9 cellular contexts compared by ENCODE assay signal in the genomic region with DNA sequence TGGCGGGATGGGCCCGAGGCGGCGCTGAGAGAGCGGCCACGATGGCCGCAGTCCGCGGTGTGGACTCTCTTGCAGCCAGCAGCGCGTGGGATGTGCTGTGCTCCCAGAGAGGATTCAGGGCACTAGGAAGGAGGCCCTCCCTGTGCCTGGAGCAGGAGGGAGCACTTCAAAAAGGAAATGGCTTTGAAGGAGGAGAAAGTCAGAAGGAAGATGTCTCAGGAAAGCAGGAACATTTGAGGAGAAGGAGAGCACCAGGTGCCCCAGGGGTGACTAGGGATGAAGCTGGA. TPM values are rescaled to one million over a fixed set of nuclear protein-coding genes. Genes with fewer than 3 reads are reported as not detected.
DNase-seq lines count a peak whose midpoint lies in the region; ATAC-seq and TF ChIP-seq lines count a peak whose summit lies in the region.
"Had no signal": no experiment of that assay in that cellular context is flagged by ENCODE, and none has a peak within 500 bp of the region (broad histone marks: within the 10 kb centered on the region; RNA-seq: fewer than 3 reads in every experiment).

No MANE protein-coding gene starts in this region.

- H3K4me2 ChIP-seq in SK-N-SH, result peak overlapping the region; percentile 91

- H3K36me3 ChIP-seq in SK-N-SH (replicated peaks in 1 of 2; ENCODE audit: control insufficient read depth in 1 of 2, insufficient read depth in 2 of 2, low read length in 1 of 2) (peaks cover 4 to 15% of the 10 kb centered on the region in 2 experiments), iPS DF 6.9 (ENCODE audit: control insufficient read depth, insufficient read depth, low read length) (no peaks in the 10 kb centered on the region), uterus (no peaks in the 10 kb centered on the region), body of pancreas (replicated peaks in 1 of 2; ENCODE audit: insufficient read depth in 1 of 2, low read depth in 2 of 2) (no peaks in the 10 kb centered on the region)

- peaks cover 19% of the 10 kb centered on the region for H3K27me3 Mint-ChIP-seq in activated B cell treated with CpG ODN at 0.5 μM for 24 hours

- ATAC-seq in SK-N-SH treated with all-trans-retinoic acid at 6 μM for 48 hours (no peak), activated B cell treated with CpG ODN at 0.5 μM for 24 hours (ENCODE audit: low read depth) (no peak), body of pancreas (no peak)
- no peak for ATAC-seq in stimulated activated effector memory CD8-positive, alpha-beta T cell treated with anti-CD3 and anti-CD28 coated beads, Interleukin-12 subunit alpha, Interleukin-12 subunit beta, amount 100 ng/mL, for 72 hours

- no peak for TF ChIP-seq EP300 in SK-N-SH (IDR thresholded peaks at IDR 0.05; ENCODE audit: borderline replicate concordance in 1 of 2, low read depth in 1 of 2, low read length in 1 of 2)

- H3K4me3 Mint-ChIP-seq in activated B cell treated with CpG ODN at 0.5 μM for 24 hours, result peak overlapping the region; percentile 80
- peak overlapping the region; percentile 65 for H3K4me3 Mint-ChIP-seq in stimulated activated effector memory CD8-positive, alpha-beta T cell treated with anti-CD3 and anti-CD28 coated beads, Interleukin-12 subunit alpha, Interleukin-12 subunit beta, amount 100 ng/mL, for 72 hours

- CTCF ChIA-PET in SK-N-SH (lab: Yijun Ruan, JAX) (interaction anchor here (1.3 to 3.2 kb wide), 3 partner anchors 18 to 37 kb away, joined by 5 to 19 read pairs (median 5); no protein-coding TSS in a partner anchor), activated B cell treated with CpG ODN at 0.5 μM for 24 hours (lab: Charles Lee) (no interaction called here)

- H3K4me1 ChIP-seq in SK-N-SH (ENCODE audit: control insufficient read depth in 1 of 2, insufficient read depth in 2 of 2, low read depth in 1 of 2, low read length in 1 of 2) (peaks cover 9 to 37% of the 10 kb centered on the region in 2 experiments; a peak in 3 of 4 replicates), iPS DF 6.9 (ENCODE audit: control insufficient read depth, insufficient read depth, low read length) (peaks cover 1% of the 10 kb centered on the region; the same call in 1 of the 2 replicates), uterus (peaks cover 0 to 9% of the 10 kb centered on the region in 2 donors), body of pancreas (peaks cover 26% of the 10 kb centered on the region)

- H3K36me3 Mint-ChIP-seq in activated B cell treated with CpG ODN at 0.5 μM for 24 hours (ENCODE audit: low read depth), result peaks cover under 1% of the 10 kb centered on the region
- H3K36me3 Mint-ChIP-seq in stimulated activated effector memory CD8-positive, alpha-beta T cell treated with anti-CD3 and anti-CD28 coated beads, Interleukin-12 subunit alpha, Interleukin-12 subunit beta, amount 100 ng/mL, for 72 hours, result peaks cover 13% of the 10 kb centered on the region

- no peaks in the 10 kb centered on the region for H4K20me1 ChIP-seq in SK-N-SH (ENCODE audit: insufficient read depth)

- H3K27ac Mint-ChIP-seq in activated B cell treated with CpG ODN at 0.5 μM for 24 hours, result no peak overlapping the region
- no peak overlapping the region for H3K27ac Mint-ChIP-seq in stimulated activated effector memory CD8-positive, alpha-beta T cell treated with anti-CD3 and anti-CD28 coated beads, Interleukin-12 subunit alpha, Interleukin-12 subunit beta, amount 100 ng/mL, for 72 hours

- H3K4me1 Mint-ChIP-seq in activated B cell treated with CpG ODN at 0.5 μM for 24 hours, result peaks cover 27% of the 10 kb centered on the region
- peaks cover 29% of the 10 kb centered on the region for H3K4me1 Mint-ChIP-seq in stimulated activated effector memory CD8-positive, alpha-beta T cell treated with anti-CD3 and anti-CD28 coated beads, Interleukin-12 subunit alpha, Interleukin-12 subunit beta, amount 100 ng/mL, for 72 hours

- H3K9me3 ChIP-seq in SK-N-SH (no peaks in the 10 kb centered on the region), iPS DF 6.9 (ENCODE audit: control insufficient read depth, insufficient read depth, low read length) (no peaks in the 10 kb centered on the region), uterus (no peaks in the 10 kb centered on the region), body of pancreas (no peaks in the 10 kb centered on the region)

- POLR2A ChIA-PET in SK-N-SH (lab: Yijun Ruan, JAX) (interaction anchor here (1.0 kb wide), 1 partner anchor 30 kb away, joined by 3 read pairs; no protein-coding TSS in a partner anchor), activated B cell treated with CpG ODN at 0.5 μM for 24 hours (lab: Charles Lee) (interaction anchor here (0.6 to 1.4 kb wide), 3 partner anchors 17 to 84 kb away, joined by 3 to 5 read pairs (median 5); a partner anchor contains a TSS)

- no peak for TF ChIP-seq POLR2A in uterus (IDR thresholded peaks at IDR 0.05)
- TF ChIP-seq POLR2A in body of pancreas (IDR thresholded peaks at IDR 0.05), result no peak

- H3K79me2 ChIP-seq in SK-N-SH (ENCODE audit: insufficient read depth), result peaks cover 46% of the 10 kb centered on the region

- no peak for TF ChIP-seq RAD21 in SK-N-SH (IDR thresholded peaks at IDR 0.05; ENCODE audit: low read length)

- peaks cover 17% of the 10 kb centered on the region for H3F3A ChIP-seq in SK-N-SH (replicated peaks; ENCODE audit: insufficient read depth)

- H3K27ac ChIP-seq in SK-N-SH (ENCODE audit: low read depth in 2 of 2, low read length in 1 of 2) (no peak overlapping the region; a peak in 1 of 4 replicates), iPS DF 6.9 (ENCODE audit: low read length) (no peak overlapping the region), uterus (no peak overlapping the region), body of pancreas (no peak overlapping the region)

- no peak for TF ChIP-seq CTCF in SK-N-SH (IDR thresholded peaks at IDR 0.05)
- no peak for TF ChIP-seq CTCF in activated B cell treated with CpG ODN at 0.5 μM for 24 hours (IDR thresholded peaks at IDR 0.05)
- no peak for TF ChIP-seq CTCF in uterus (IDR thresholded peaks at IDR 0.05)
- TF ChIP-seq CTCF in body of pancreas (IDR thresholded peaks at IDR 0.05), result no peak

- no peak overlapping the region for H2AFZ ChIP-seq in SK-N-SH (ENCODE audit: low read depth)

- DNase-seq in SK-N-SH (peak; percentile 67), activated B cell treated with CpG ODN at 0.5 μM for 24 hours (no peak), iPS DF 6.9 (ENCODE audit: low read depth, low spot score) (no peak), uterus (no peak), DMS53 treated with DMSO at 0.1 percent for 48 hours (lab: John Stamatoyannopoulos, UW; ENCODE audit: unreplicated experiment) (no peak), body of pancreas (no peak)
- DNase-seq in stimulated activated effector memory CD8-positive, alpha-beta T cell treated with anti-CD3 and anti-CD28 coated beads, Interleukin-12 subunit alpha, Interleukin-12 subunit beta, amount 100 ng/mL, for 72 hours (ENCODE audit: low spot score in 2 of 2), result no peak
- DNase-seq: NCI-H2107 had no signal

- no peaks in the 10 kb centered on the region for H3K27me3 ChIP-seq in SK-N-SH (ENCODE audit: insufficient read depth)
- H3K27me3 ChIP-seq in iPS DF 6.9 (ENCODE audit: control insufficient read depth, insufficient read depth, low read length), result peaks cover 4% of the 10 kb centered on the region; the same call in 1 of the 2 replicates
- no peaks in the 10 kb centered on the region for H3K27me3 ChIP-seq in uterus
- no peaks in the 10 kb centered on the region for H3K27me3 ChIP-seq in body of pancreas

- H3K9me3 Mint-ChIP-seq in activated B cell treated with CpG ODN at 0.5 μM for 24 hours, result no peaks in the 10 kb centered on the region
- H3K9me3 Mint-ChIP-seq in stimulated activated effector memory CD8-positive, alpha-beta T cell treated with anti-CD3 and anti-CD28 coated beads, Interleukin-12 subunit alpha, Interleukin-12 subunit beta, amount 100 ng/mL, for 72 hours, result no peaks in the 10 kb centered on the region

- H3K9ac ChIP-seq in SK-N-SH, result no peak overlapping the region; the same call in 1 of the 2 replicates

- 65% methylated on average over 8 of the region's 11 CpGs for WGBS in SK-N-SH (ENCODE audit: low lambda C conversion rate)
- WGBS in iPS DF 6.9 (ENCODE audit: insufficient coverage, insufficient read length), result no CpG with 5 or more reads among the region's 11 CpGs
- 19% methylated on average over 11 of the region's 11 CpGs for WGBS in body of pancreas, 2 donors

- H3K4me3 ChIP-seq in SK-N-SH (ENCODE audit: low read depth in 2 of 2, low read length in 1 of 2) (peak overlapping the region; percentile 52 to 60), iPS DF 6.9 (ENCODE audit: low read length) (peak overlapping the region; percentile 53; the same call in 1 of the 2 replicates), uterus (no peak overlapping the region), body of pancreas (peak overlapping the region in 1 of 2 donors; percentile 24)

- no peaks in the 10 kb centered on the region for H3K9me2 ChIP-seq in SK-N-SH

- intact Hi-C loops in activated B cell treated with CpG ODN at 0.5 μM for 24 hours (cut with micrococcal nuclease) (no loop called here), uterus (cut with DNase I; ENCODE audit: low total_unique reads) (no loop called here), body of pancreas (cut with DNase I) (no loop called here)

RNA-seq across cellular contexts. Expression of a gene that starts 4.1 kb away (rescaled TPM):
- 47.9 and 59.3 TPM in 2 replicates for polyA plus RNA-seq in SK-N-SH (2012; rRNA removed)
- polyA plus RNA-seq in SK-N-SH (2012; cell fraction: cytosol; rRNA removed), result 20.3 and 30.5 TPM in 2 replicates
- 140 and 159 TPM in 2 replicates for polyA plus RNA-seq in SK-N-SH (2012; cell fraction: nucleus; rRNA removed)
- total RNA-seq in activated B cell treated with CpG ODN at 0.5 μM for 24 hours (1.4 and 2.3 TPM in 2 replicates), uterus (10 to 100 TPM in 3 of 4 donors, 1 to 10 TPM in 1; 9.5 to 26.5 (median 17.5) TPM), body of pancreas (1 to 10 TPM in 1 of 2 donors, under 1 TPM in 1; 0.33 to 3.1 TPM)

RNA-seq across cellular contexts. Expression of a gene that starts 4.9 kb away (rescaled TPM):
- polyA plus RNA-seq in SK-N-SH (2012; rRNA removed), result 25.3 and 28.1 TPM in 2 replicates
- 17.3 and 21.5 TPM in 2 replicates for polyA plus RNA-seq in SK-N-SH (2012; cell fraction: cytosol; rRNA removed)
- polyA plus RNA-seq in SK-N-SH (2012; cell fraction: nucleus; rRNA removed), result 34.7 and 50.7 TPM in 2 replicates
- 33.8 and 35.1 TPM in 2 replicates for total RNA-seq in activated B cell treated with CpG ODN at 0.5 μM for 24 hours
- total RNA-seq in uterus, result 10 to 100 TPM in 3 of 4 donors, under 1 TPM in 1; 0.29 to 85.0 (median 13.8) TPM
- total RNA-seq in body of pancreas, result 10 to 100 TPM in 1 of 2 donors, 1 to 10 TPM in 1; 9.2 to 15.3 TPM

RNA-seq across cellular contexts. Expression of a gene that starts 19.9 kb away (rescaled TPM):
- polyA plus RNA-seq in SK-N-SH (2012; rRNA removed), result 55.7 and 60.4 TPM in 2 replicates
- polyA plus RNA-seq in SK-N-SH (2012; cell fraction: cytosol; rRNA removed), result 30.4 and 45.8 TPM in 2 replicates
- 55.7 and 62.3 TPM in 2 replicates for polyA plus RNA-seq in SK-N-SH (2012; cell fraction: nucleus; rRNA removed)
- total RNA-seq in activated B cell treated with CpG ODN at 0.5 μM for 24 hours (49.4 and 53.1 TPM in 2 replicates), uterus (10 to 100 TPM; 13.1 to 40.1 (median 33.9) TPM), body of pancreas (10 to 100 TPM; 14.3 to 14.5 TPM)

RNA-seq across cellular contexts. Expression of a gene that starts 20.1 kb away (rescaled TPM):
- polyA plus RNA-seq in SK-N-SH (2012; rRNA removed), result 118 and 151 TPM in 2 replicates
- polyA plus RNA-seq in SK-N-SH (2012; cell fraction: cytosol; rRNA removed), result 54.6 and 78.6 TPM in 2 replicates
- 643 and 686 TPM in 2 replicates for polyA plus RNA-seq in SK-N-SH (2012; cell fraction: nucleus; rRNA removed)
- total RNA-seq in activated B cell treated with CpG ODN at 0.5 μM for 24 hours, result 167 and 177 TPM in 2 replicates
- total RNA-seq in uterus, result 10 to 100 TPM; 62.8 to 87.0 (median 70.7) TPM
- 100 to 1,000 TPM in 1 of 2 donors, 10 to 100 TPM in 1; 82.5 to 170 TPM for total RNA-seq in body of pancreas

RNA-seq across cellular contexts. Expression of a gene that starts 23.6 kb away (rescaled TPM):
- polyA plus RNA-seq in SK-N-SH (2012; rRNA removed), result 1.6 and 1.8 TPM in 2 replicates
- 0.26 and 0.31 TPM in 2 replicates for polyA plus RNA-seq in SK-N-SH (2012; cell fraction: cytosol; rRNA removed)
- polyA plus RNA-seq in SK-N-SH (2012; cell fraction: nucleus; rRNA removed), result 13.2 and 13.8 TPM in 2 replicates
- 0.51 and 0.73 TPM in 2 replicates for total RNA-seq in activated B cell treated with CpG ODN at 0.5 μM for 24 hours
- not detected for total RNA-seq in uterus
- total RNA-seq in body of pancreas, result 1 to 10 TPM in 1 of 2 donors, not detected in 1; 2.0 TPM

Comparison
In these comparisons a context has a peak if more than half of its experiments do, and no peak if none do; other contexts are left out.
1. H3K4me3 ChIP-seq: peak in SK-N-SH (2 of 2) and iPS DF 6.9 (single experiment); none in uterus (0 of 2).